In the genomic region with DNA sequence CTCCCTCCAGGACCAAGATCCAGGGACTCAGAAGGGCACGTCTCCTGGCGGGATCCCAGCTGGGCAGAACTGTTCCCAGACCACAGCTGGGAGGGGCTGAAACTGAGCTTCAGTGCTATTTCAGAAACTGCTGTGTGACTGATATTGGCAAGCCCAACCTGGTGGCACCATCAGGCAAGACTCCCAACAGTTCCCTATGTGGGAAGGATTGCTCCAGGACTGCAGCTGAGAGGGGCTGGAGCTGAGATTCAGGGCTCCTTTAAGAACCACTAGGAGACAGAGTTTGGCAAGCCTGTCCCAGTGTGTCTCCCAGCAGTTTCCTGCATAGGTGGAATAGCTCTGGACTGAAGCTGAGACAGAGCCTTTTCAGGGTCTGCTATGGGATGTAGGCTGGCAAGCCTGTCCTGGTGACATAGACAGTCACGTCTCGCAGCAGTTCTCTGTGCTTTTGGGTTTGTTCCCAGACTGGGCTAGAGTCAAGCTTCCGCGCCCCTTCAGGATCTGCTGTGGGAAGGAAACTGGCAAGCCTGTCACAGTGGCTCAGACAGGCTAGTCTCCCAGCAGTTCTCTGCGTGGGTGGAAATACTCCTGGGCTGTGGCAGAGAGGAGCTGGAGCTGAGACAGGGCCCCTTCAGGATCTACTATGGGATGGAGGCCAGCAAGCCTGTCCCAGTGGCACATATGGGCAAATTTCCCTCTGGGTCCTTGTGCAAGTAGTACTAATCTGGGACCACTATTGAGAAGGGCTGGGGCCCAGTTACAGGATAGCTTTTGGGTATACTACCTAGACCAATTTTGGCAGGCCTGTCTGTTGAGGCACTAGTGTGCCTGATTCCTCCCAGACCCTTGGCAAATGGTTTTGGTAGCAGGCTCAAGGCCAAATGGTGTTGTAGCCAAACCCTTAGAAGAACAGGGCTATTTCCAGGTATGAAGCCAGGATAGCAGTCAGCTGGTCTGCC, we compare ENCODE assay signal across 11 cellular contexts. TPM values are rescaled to one million over a fixed set of nuclear protein-coding genes. Genes with fewer than 3 reads are reported as not detected.
A peak's percentile ranks its signal among the peaks of the same experiment; 100 is the strongest.
DNase-seq lines count a peak whose midpoint lies in the region; ATAC-seq and TF ChIP-seq lines count a peak whose summit lies in the region.
"Had no signal": no experiment of that assay in that cellular context is flagged by ENCODE, and none has a peak within 500 bp of the region (broad histone marks: within the 10 kb centered on the region; RNA-seq: fewer than 3 reads in every experiment).

No MANE protein-coding gene starts in this region.

- peak; percentile 55 for DNase-seq in NCI-H446 treated with DMSO at 0.1 percent for 48 hours (lab: John Stamatoyannopoulos, UW)
- DNase-seq in medulla oblongata (ENCODE audit: extremely low spot score): peak; percentile 39
- DNase-seq in WERI-Rb-1: no peak
- no peak for DNase-seq in NCI-H2081 treated with DMSO at 0.1 percent for 48 hours (lab: John Stamatoyannopoulos, UW)
- no peak for DNase-seq in GM10248 (ENCODE audit: extremely low spot score)
- DNase-seq: activated CD4-positive, alpha-beta memory T cell treated with anti-CD3 and anti-CD28 coated beads, Interleukin-2, amount 10 ng/mL, durations not matched to agents 7 days and 5 days; T-cell had no signal

- H3K36me3 ChIP-seq in esophagus (ENCODE audit: control insufficient read depth in 2 of 2, insufficient read depth in 2 of 2, low read length in 1 of 2) (no peaks in the 10 kb centered on the region), WERI-Rb-1 (no peaks in the 10 kb centered on the region)

- POLR2A ChIA-PET in GM10248 (lab: Yijun Ruan, JAX): no interaction called here

- H3K27me3 ChIP-seq in esophagus (ENCODE audit: control insufficient read depth in 1 of 2, insufficient read depth in 2 of 2, low read length in 2 of 2) (no peaks in the 10 kb centered on the region), WERI-Rb-1 (ENCODE audit: insufficient read depth, low read depth, severe bottlenecking) (peaks cover 7% of the 10 kb centered on the region)

- 19 to 52% methylated on average over 7 of the region's 7 CpGs for WGBS in esophagus, 2 donors

- no peak for ATAC-seq in GM19452 (IDR thresholded peaks at IDR 0.05; ENCODE audit: unreplicated experiment)
- ATAC-seq: T-cell had no signal

- peaks cover 0 to 7% of the 10 kb centered on the region in 2 donors for H3K4me1 ChIP-seq in esophagus (ENCODE audit: control insufficient read depth in 2 of 2, insufficient read depth in 2 of 2, low read length in 1 of 2)

- CTCF ChIA-PET in GM10248 (lab: Yijun Ruan, JAX): interaction anchor here (1.4 kb wide), 2 partner anchors 20 to 38 kb away, joined by 3 read pairs; a partner anchor contains a TSS

- H3K4me3 ChIP-seq in esophagus (ENCODE audit: low read depth in 1 of 2, low read length in 2 of 2): no peak overlapping the region
- no peak overlapping the region for H3K4me3 ChIP-seq in WERI-Rb-1 (ENCODE audit: low read depth, low read length)

- TF ChIP-seq CTCF in WERI-Rb-1 (IDR thresholded peaks at IDR 0.05; ENCODE audit: low read depth, low read length) (no peak), GM10248 (IDR thresholded peaks at IDR 0.05; ENCODE audit: control extremely low read depth, extremely low read depth, low read depth, missing control alignments) (no peak)

- peak overlapping the region; percentile 21 to 33 for H3K27ac ChIP-seq in esophagus (ENCODE audit: low read depth in 2 of 2, low read length in 1 of 2)
- peak overlapping the region; percentile 63 for H3K27ac ChIP-seq in temporal lobe (ENCODE audit: low read depth, low read length)
- H3K27ac ChIP-seq in WERI-Rb-1: no peak overlapping the region
- H3K27ac ChIP-seq: epithelial cell of prostate had no signal

- no peaks in the 10 kb centered on the region for H3K9me3 ChIP-seq in esophagus (ENCODE audit: control insufficient read depth in 2 of 2, insufficient read depth in 1 of 2, low read depth in 1 of 2, low read length in 1 of 2)
- H3K9me3 ChIP-seq in WERI-Rb-1 (ENCODE audit: severe bottlenecking): no peaks in the 10 kb centered on the region

RNA-seq across cellular contexts. Expression of a gene that starts 20.2 kb away (rescaled TPM):
- polyA plus RNA-seq in esophagus: 1 to 10 TPM; 7.4 to 9.8 TPM
- total RNA-seq in temporal lobe: 25.8 TPM

Comparison
In these comparisons a context has a peak if more than half of its experiments do, and no peak if none do; other contexts are left out.
1. DNase-seq: peak in NCI-H446 treated with DMSO at 0.1 percent for 48 hours (single experiment) and medulla oblongata (single experiment); none in WERI-Rb-1 (single experiment), NCI-H2081 treated with DMSO at 0.1 percent for 48 hours (single experiment) and GM10248 (single experiment).